Comparison of ENCODE assay signal across 9 cellular contexts in the genomic region with DNA sequence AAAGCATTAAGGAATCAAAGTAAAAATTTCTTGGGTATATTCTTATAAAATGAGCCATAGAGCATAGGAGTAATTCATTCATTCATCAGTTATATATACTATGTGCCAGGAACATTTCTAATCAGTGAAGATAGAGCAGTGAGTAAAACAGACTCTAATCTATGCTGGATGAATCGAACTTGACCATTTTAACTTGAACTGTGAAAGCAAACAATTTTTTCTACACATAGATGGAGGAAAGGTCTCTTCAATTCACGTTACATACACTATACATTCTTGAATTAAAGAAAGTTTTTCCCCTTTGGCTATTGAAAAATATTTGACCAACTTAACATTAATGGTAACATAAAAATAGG. TPM values are rescaled to one million over a fixed set of nuclear protein-coding genes. Genes with fewer than 3 reads are reported as not detected.
A peak's percentile ranks its signal among the peaks of the same experiment; 100 is the strongest.
DNase-seq lines count a peak whose midpoint lies in the region; ATAC-seq and TF ChIP-seq lines count a peak whose summit lies in the region.
"Had no signal": no experiment of that assay in that cellular context is flagged by ENCODE, and none has a peak within 500 bp of the region (broad histone marks: within the 10 kb centered on the region; RNA-seq: fewer than 3 reads in every experiment).

No MANE protein-coding gene starts in this region.

- peak overlapping the region; percentile 85 for H3K4me2 ChIP-seq in smooth muscle cell

- no peak overlapping the region for H2AFZ ChIP-seq in smooth muscle cell (ENCODE audit: low read depth)

- intact Hi-C loops in activated B cell treated with CpG ODN at 0.5 μM for 24 hours (cut with micrococcal nuclease): loop anchor here (5.0 kb wide), 2 partner anchors 40 to 185 kb away; partner anchors contain the start of gene MAN1C1

- no peaks in the 10 kb centered on the region for H3K9me3 ChIP-seq in gastroesophageal sphincter
- no peaks in the 10 kb centered on the region for H3K9me3 ChIP-seq in smooth muscle cell (replicated peaks; ENCODE audit: low read depth)

- DNase-seq in T-helper 1 cell (no peak), activated B cell treated with CpG ODN at 0.5 μM for 24 hours (no peak), smooth muscle cell (lab: John Stamatoyannopoulos, UW; ENCODE audit: unreplicated experiment) (no peak), kidney glomerular epithelial cell (lab: John Stamatoyannopoulos, UW) (no peak)
- DNase-seq in stimulated activated CD4-positive, alpha-beta T cell treated with anti-CD3 and anti-CD28 coated beads, Interleukin-2, amount 100 ng/mL, for 24 hours: no peak

- WGBS in gastroesophageal sphincter (ENCODE audit: low coverage in 1 of 2), 2 donors: 33 to 38% methylated on average over 2 of the region's 2 CpGs
- WGBS in smooth muscle cell (ENCODE audit: low lambda C conversion rate): 80% methylated on average over 2 of the region's 2 CpGs

- peak overlapping the region; percentile 85 for H3K4me3 Mint-ChIP-seq in T-helper 1 cell treated with Interleukin-12 subunit alpha and Interleukin-12 subunit beta and Interleukin-4 antibody, amounts not matched to agents 30 μg/mL and 1 μg/mL, for 36 hours
- peak overlapping the region; percentile 85 for H3K4me3 Mint-ChIP-seq in activated B cell treated with CpG ODN at 0.5 μM for 24 hours

- H3K9me3 Mint-ChIP-seq in T-helper 1 cell treated with Interleukin-12 subunit alpha and Interleukin-12 subunit beta and Interleukin-4 antibody, amounts not matched to agents 30 μg/mL and 1 μg/mL, for 36 hours: no peaks in the 10 kb centered on the region
- H3K9me3 Mint-ChIP-seq in activated B cell treated with CpG ODN at 0.5 μM for 24 hours: no peaks in the 10 kb centered on the region

- POLR2A ChIA-PET in activated B cell treated with CpG ODN at 0.5 μM for 24 hours (lab: Charles Lee): interaction anchor here (0.6 to 1.1 kb wide), 6 partner anchors 12 to 487 kb away, joined by 3 to 4 read pairs (median 4); partner anchors contain the start of gene SYF2

- no peak for TF ChIP-seq EP300 in gastroesophageal sphincter (IDR thresholded peaks at IDR 0.05)

- H3K4me1 Mint-ChIP-seq in T-helper 1 cell treated with Interleukin-12 subunit alpha and Interleukin-12 subunit beta and Interleukin-4 antibody, amounts not matched to agents 30 μg/mL and 1 μg/mL, for 36 hours (ENCODE audit: low read depth): peaks cover 51% of the 10 kb centered on the region
- peaks cover 61% of the 10 kb centered on the region for H3K4me1 Mint-ChIP-seq in activated B cell treated with CpG ODN at 0.5 μM for 24 hours

- H3K27me3 ChIP-seq in gastroesophageal sphincter (no peaks in the 10 kb centered on the region), smooth muscle cell (ENCODE audit: low read depth) (no peaks in the 10 kb centered on the region)

- no peak overlapping the region for H3K27ac Mint-ChIP-seq in T-helper 1 cell treated with Interleukin-12 subunit alpha and Interleukin-12 subunit beta and Interleukin-4 antibody, amounts not matched to agents 30 μg/mL and 1 μg/mL, for 36 hours
- peak overlapping the region; percentile 79 for H3K27ac Mint-ChIP-seq in activated B cell treated with CpG ODN at 0.5 μM for 24 hours

- H3K9ac ChIP-seq in smooth muscle cell (ENCODE audit: low read depth): no peak overlapping the region

- CTCF ChIA-PET in activated B cell treated with CpG ODN at 0.5 μM for 24 hours (lab: Charles Lee): no interaction called here

- peaks cover 5% of the 10 kb centered on the region for H3K36me3 Mint-ChIP-seq in T-helper 1 cell treated with Interleukin-12 subunit alpha and Interleukin-12 subunit beta and Interleukin-4 antibody, amounts not matched to agents 30 μg/mL and 1 μg/mL, for 36 hours (ENCODE audit: low read depth)
- peaks cover 7% of the 10 kb centered on the region for H3K36me3 Mint-ChIP-seq in activated B cell treated with CpG ODN at 0.5 μM for 24 hours (ENCODE audit: low read depth)

- H3K36me3 ChIP-seq in gastroesophageal sphincter (no peaks in the 10 kb centered on the region), smooth muscle cell (ENCODE audit: low read depth) (no peaks in the 10 kb centered on the region)

- H3K79me2 ChIP-seq in smooth muscle cell (ENCODE audit: low read depth): peaks cover 65% of the 10 kb centered on the region

- TF ChIP-seq CTCF in activated B cell treated with CpG ODN at 0.5 μM for 24 hours (IDR thresholded peaks at IDR 0.05) (no peak), gastroesophageal sphincter (IDR thresholded peaks at IDR 0.05) (no peak), smooth muscle cell (IDR thresholded peaks at IDR 0.05; ENCODE audit: borderline replicate concordance, insufficient read depth, poor library complexity, severe bottlenecking) (no peak)

- TF ChIP-seq POLR2A in gastroesophageal sphincter (IDR thresholded peaks at IDR 0.05): no peak

- peaks cover 60% of the 10 kb centered on the region for H4K20me1 ChIP-seq in smooth muscle cell (ENCODE audit: low read depth)

- H3K4me1 ChIP-seq in gastroesophageal sphincter (peaks cover 21 to 65% (median 25%) of the 10 kb centered on the region in 3 donors), smooth muscle cell (ENCODE audit: low read depth) (peaks cover 11% of the 10 kb centered on the region)

- H3K27me3 Mint-ChIP-seq in T-helper 1 cell treated with Interleukin-12 subunit alpha and Interleukin-12 subunit beta and Interleukin-4 antibody, amounts not matched to agents 30 μg/mL and 1 μg/mL, for 36 hours (ENCODE audit: low read depth): peaks cover 4% of the 10 kb centered on the region
- H3K27me3 Mint-ChIP-seq in activated B cell treated with CpG ODN at 0.5 μM for 24 hours: no peaks in the 10 kb centered on the region

- H3K4me3 ChIP-seq in gastroesophageal sphincter (peak overlapping the region; percentile 84 to 90), smooth muscle cell (peak overlapping the region; percentile 90)

- ATAC-seq in activated B cell treated with CpG ODN at 0.5 μM for 24 hours (ENCODE audit: low read depth): no peak
- ATAC-seq in gastroesophageal sphincter: no peak
- ATAC-seq in HG03521 (IDR thresholded peaks at IDR 0.05; ENCODE audit: unreplicated experiment): no peak

- H3K27ac ChIP-seq in gastroesophageal sphincter (peak overlapping the region in 3 of 4 donors; percentile 93 to 99 (median 97)), smooth muscle cell (ENCODE audit: low read depth) (no peak overlapping the region)

- H3F3A ChIP-seq in smooth muscle cell (ENCODE audit: low read depth): peaks cover 4% of the 10 kb centered on the region

RNA-seq across cellular contexts. Expression of gene MACO1, which starts 1.6 kb away (rescaled TPM):
- total RNA-seq in activated B cell treated with CpG ODN at 0.5 μM for 24 hours (17.1 and 19.7 TPM in 2 replicates), gastroesophageal sphincter (10 to 100 TPM; 15.5 to 24.5 (median 19.0) TPM), smooth muscle cell (29.8 and 33.6 TPM in 2 replicates)
- 19.1 and 19.8 TPM in 2 replicates for polyA plus RNA-seq in smooth muscle cell

RNA-seq across cellular contexts. Expression of gene RHCE, which starts 11.7 kb away (rescaled TPM):
- total RNA-seq in activated B cell treated with CpG ODN at 0.5 μM for 24 hours (not detected in 2 replicates), gastroesophageal sphincter (not detected), smooth muscle cell (0.45 and 3.8 TPM in 2 replicates)
- polyA plus RNA-seq in smooth muscle cell: 3.8 and 4.9 TPM in 2 replicates
- total RNA-seq: A172 had no signal
